ENCODE assay signal across 10 cellular contexts in the genomic region with DNA sequence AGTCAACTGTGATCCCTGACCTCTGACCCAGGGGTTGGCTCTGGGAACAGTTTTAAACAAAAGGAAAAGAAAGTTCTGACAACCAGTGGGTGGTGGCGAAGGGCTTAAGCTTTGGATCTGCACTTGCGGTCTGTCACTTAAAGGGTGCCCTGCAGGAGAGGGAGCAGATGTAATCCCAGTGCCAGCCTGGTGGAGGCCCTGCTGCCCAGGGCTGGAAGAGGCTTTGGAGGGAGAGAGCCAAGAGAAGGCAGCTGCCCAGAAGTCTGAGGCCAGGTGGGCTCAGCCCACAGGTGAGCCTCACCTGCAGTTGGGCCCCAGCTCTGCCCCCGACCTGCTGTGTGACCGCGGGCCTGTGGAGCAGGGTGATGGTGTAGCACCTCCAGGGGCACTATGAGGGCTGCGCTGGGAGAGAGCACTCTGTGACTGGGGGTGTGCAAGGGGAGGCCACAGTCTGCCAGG. TPM values are rescaled to one million over a fixed set of nuclear protein-coding genes. Genes with fewer than 3 reads are reported as not detected.
A peak's percentile ranks its signal among the peaks of the same experiment; 100 is the strongest.
DNase-seq lines count a peak whose midpoint lies in the region; ATAC-seq and TF ChIP-seq lines count a peak whose summit lies in the region.
"Had no signal": no experiment of that assay in that cellular context is flagged by ENCODE, and none has a peak within 500 bp of the region (broad histone marks: within the 10 kb centered on the region; RNA-seq: fewer than 3 reads in every experiment).

No MANE protein-coding gene starts in this region.

- BruUV-seq in PC-3 (replicated peaks; lab: Mats Ljungman, UMichigan), result no TSS peak

- H3K27ac ChIP-seq in PC-3 (ENCODE audit: low read length) (no peak overlapping the region), osteoblast (ENCODE audit: low read depth, low read length) (peak overlapping the region; percentile 75), prostate gland (no peak overlapping the region)

- no peaks in the 10 kb centered on the region for H3K9me2 ChIP-seq in PC-3 (replicated peaks; ENCODE audit: low read length)

- H3K9ac ChIP-seq in PC-3 (ENCODE audit: low read length), result no peak overlapping the region

- no peaks in the 10 kb centered on the region for H3K27me3 ChIP-seq in PC-3 (ENCODE audit: low read length)
- H3K27me3 ChIP-seq in osteoblast (ENCODE audit: insufficient read depth, low read length), result no peaks in the 10 kb centered on the region
- no peaks in the 10 kb centered on the region for H3K27me3 ChIP-seq in prostate gland (replicated peaks; ENCODE audit: insufficient read depth)

- TF ChIP-seq CTCF in GM12864 (IDR thresholded peaks at IDR 0.05; ENCODE audit: low read depth, low read length, missing control alignments), result peak; percentile 17
- peak; percentile 36; the same call in 1 of the 2 replicates for TF ChIP-seq CTCF in PC-3 (conservative IDR thresholded peaks at IDR 0.05; ENCODE audit: low read depth, low read length)
- TF ChIP-seq CTCF in fibroblast of villous mesenchyme (IDR thresholded peaks at IDR 0.05; ENCODE audit: insufficient read depth, low read depth, low read length), result peak; percentile 26
- peak; percentile 22 for TF ChIP-seq CTCF in osteoblast (IDR thresholded peaks at IDR 0.05; ENCODE audit: extremely low read depth, low read depth, low read length)
- TF ChIP-seq CTCF in prostate gland (IDR thresholded peaks at IDR 0.05), result no peak

- POLR2A ChIA-PET in PC-3 (lab: Charles Lee; ENCODE audit: unreplicated experiment), result no interaction called here

- no peak for TF ChIP-seq POLR2A in prostate gland (IDR thresholded peaks at IDR 0.05)

- H3K4me3 ChIP-seq in GM12864 (ENCODE audit: low read depth, low read length), result no peak overlapping the region
- no peak overlapping the region for H3K4me3 ChIP-seq in PC-3 (ENCODE audit: low read length)
- H3K4me3 ChIP-seq in fibroblast of villous mesenchyme (ENCODE audit: low read depth, low read length), result no peak overlapping the region
- H3K4me3 ChIP-seq in osteoblast (ENCODE audit: insufficient read depth, low read length), result no peak overlapping the region
- no peak overlapping the region for H3K4me3 ChIP-seq in prostate gland

- ATAC-seq in PC-3 (0 out of 2 replicates have a peak, but pooled peaks have one; percentile 10), GM19395 (IDR thresholded peaks at IDR 0.05; ENCODE audit: unreplicated experiment) (no peak)

- H3K36me3 ChIP-seq in PC-3 (ENCODE audit: low read depth, low read length) (peaks cover 3% of the 10 kb centered on the region; the same call in 1 of the 2 replicates), osteoblast (ENCODE audit: insufficient read depth, low read length) (peaks cover 35% of the 10 kb centered on the region), prostate gland (no peaks in the 10 kb centered on the region)

- no peak for DNase-seq in GM12864 (ENCODE audit: low read depth)
- no peak for DNase-seq in PC-3
- DNase-seq in fibroblast of villous mesenchyme (ENCODE audit: low read depth), result no peak
- peak; percentile 55 for DNase-seq in osteoblast (ENCODE audit: insufficient read length, low spot score, missing footprints)
- DNase-seq in prostate gland (ENCODE audit: low spot score), result no peak
- DNase-seq in NCI-H2081 (lab: John Stamatoyannopoulos, UW), result no peak
- no peak for DNase-seq in superior temporal gyrus (ENCODE audit: extremely low spot score)
- DNase-seq: NCI-H510A, small intestine had no signal

- H3K9me3 ChIP-seq in PC-3 (ENCODE audit: low read length), result no peaks in the 10 kb centered on the region
- H3K9me3 ChIP-seq in osteoblast (ENCODE audit: low read depth, low read length), result no peaks in the 10 kb centered on the region
- no peaks in the 10 kb centered on the region for H3K9me3 ChIP-seq in prostate gland

- H2AFZ ChIP-seq in PC-3 (ENCODE audit: low read length), result no peak overlapping the region
- no peak overlapping the region for H2AFZ ChIP-seq in osteoblast (ENCODE audit: low read length)

- CTCF ChIA-PET in PC-3 (lab: Charles Lee), result no interaction called here

- intact Hi-C loops in PC-3 (cut with micrococcal nuclease) (no loop called here), prostate gland (cut with DNase I) (no loop called here)

- H4K20me1 ChIP-seq in PC-3 (ENCODE audit: low read length), result no peaks in the 10 kb centered on the region
- H4K20me1 ChIP-seq in osteoblast (ENCODE audit: insufficient read depth, low read length), result peaks cover 69% of the 10 kb centered on the region

- no peak overlapping the region for H3K4me2 ChIP-seq in PC-3 (ENCODE audit: low read length)
- H3K4me2 ChIP-seq in osteoblast (ENCODE audit: insufficient read depth, low read length), result no peak overlapping the region

- no peaks in the 10 kb centered on the region for H3F3A ChIP-seq in PC-3 (ENCODE audit: low read length, unreplicated experiment)

- H3K4me1 ChIP-seq in PC-3 (ENCODE audit: insufficient read depth, low read length), result peaks cover 19% of the 10 kb centered on the region
- peaks cover 37% of the 10 kb centered on the region for H3K4me1 ChIP-seq in osteoblast (ENCODE audit: insufficient read depth, low read length)
- H3K4me1 ChIP-seq in prostate gland (replicated peaks), result no peaks in the 10 kb centered on the region

- 96% methylated on average over 6 of the region's 6 CpGs for WGBS in prostate gland

- no peaks in the 10 kb centered on the region for H3K79me2 ChIP-seq in PC-3 (ENCODE audit: low read length)
- H3K79me2 ChIP-seq in osteoblast (ENCODE audit: insufficient read depth, low read length), result peaks cover 97% of the 10 kb centered on the region

RNA-seq across cellular contexts. Expression of a gene that starts 19.1 kb away (rescaled TPM):
- total RNA-seq in PC-3 (2014; rRNA removed) (12.9 and 34.6 TPM in 2 replicates), fibroblast of villous mesenchyme (42.7 and 60.2 TPM in 2 replicates), osteoblast (32.4 and 51.4 TPM in 2 replicates), prostate gland (10 to 100 TPM; 13.3 to 34.8 TPM)

RNA-seq across cellular contexts. Expression of a gene that starts 55.9 kb away (rescaled TPM):
- total RNA-seq in PC-3 (2014; rRNA removed), result 18.6 and 22.8 TPM in 2 replicates
- total RNA-seq in fibroblast of villous mesenchyme, result 11.3 and 15.5 TPM in 2 replicates
- 8.3 and 9.1 TPM in 2 replicates for total RNA-seq in osteoblast
- 10 to 100 TPM; 11.5 to 29.9 TPM for total RNA-seq in prostate gland

Comparison
In these comparisons a context has a peak if more than half of its experiments do, and no peak if none do; other contexts are left out.
1. CTCF ChIP-seq: peak in GM12864 (single experiment), PC-3 (single experiment), fibroblast of villous mesenchyme (single experiment) and osteoblast (single experiment); none in prostate gland (0 of 4).